ENCODE assay signal across 8 cellular contexts in the genomic region with DNA sequence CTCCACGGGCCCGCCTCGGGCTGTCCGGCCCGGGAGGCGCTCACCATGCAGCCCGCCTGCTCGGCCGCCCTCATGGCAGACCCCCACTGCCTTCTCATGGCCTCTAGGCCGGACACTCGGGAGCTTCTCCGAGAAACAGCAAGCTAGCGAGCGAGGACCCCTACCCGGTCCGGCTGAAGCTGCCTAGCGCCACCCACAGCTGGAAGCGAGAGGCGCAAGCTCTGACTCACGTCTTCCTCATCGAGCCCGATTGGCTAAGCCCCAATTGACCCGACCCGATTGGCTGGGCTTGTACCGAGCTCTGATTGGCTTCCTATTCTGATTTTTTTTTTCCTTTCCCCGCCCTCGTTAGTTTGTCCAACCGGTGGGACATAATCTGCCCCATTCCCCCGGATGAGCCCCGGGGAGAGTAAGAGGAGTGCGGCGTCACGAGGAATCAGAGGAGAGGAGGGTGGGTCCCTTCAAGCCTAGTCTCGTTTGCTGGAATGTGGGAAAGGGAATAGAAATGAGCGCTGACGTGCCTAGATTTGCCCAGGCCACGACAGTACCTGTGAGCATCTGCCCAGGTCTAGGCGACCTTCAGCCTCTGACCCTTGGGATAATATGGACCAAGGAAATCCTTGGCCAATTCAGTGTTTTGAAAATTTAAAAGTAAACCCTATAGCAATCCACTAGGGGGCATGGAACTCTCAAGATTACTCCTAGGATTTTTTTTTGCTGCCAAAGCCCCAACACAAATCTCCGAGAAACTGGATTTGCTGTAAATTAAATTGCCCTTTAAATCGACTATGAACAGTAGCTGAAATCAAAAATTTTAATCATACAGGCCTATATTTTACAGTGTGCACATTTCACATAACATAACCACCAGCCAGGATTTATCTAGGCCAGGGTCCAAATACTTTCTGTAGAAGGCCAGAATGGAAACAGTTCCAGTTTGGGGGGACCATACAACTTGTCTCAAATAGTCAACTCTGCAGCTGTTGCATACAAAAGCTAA. TPM values are rescaled to one million over a fixed set of nuclear protein-coding genes. Genes with fewer than 3 reads are reported as not detected.
DNase-seq lines count a peak whose midpoint lies in the region; ATAC-seq, FAIRE-seq and TF ChIP-seq lines count a peak whose summit lies in the region.

A gene with protein sequence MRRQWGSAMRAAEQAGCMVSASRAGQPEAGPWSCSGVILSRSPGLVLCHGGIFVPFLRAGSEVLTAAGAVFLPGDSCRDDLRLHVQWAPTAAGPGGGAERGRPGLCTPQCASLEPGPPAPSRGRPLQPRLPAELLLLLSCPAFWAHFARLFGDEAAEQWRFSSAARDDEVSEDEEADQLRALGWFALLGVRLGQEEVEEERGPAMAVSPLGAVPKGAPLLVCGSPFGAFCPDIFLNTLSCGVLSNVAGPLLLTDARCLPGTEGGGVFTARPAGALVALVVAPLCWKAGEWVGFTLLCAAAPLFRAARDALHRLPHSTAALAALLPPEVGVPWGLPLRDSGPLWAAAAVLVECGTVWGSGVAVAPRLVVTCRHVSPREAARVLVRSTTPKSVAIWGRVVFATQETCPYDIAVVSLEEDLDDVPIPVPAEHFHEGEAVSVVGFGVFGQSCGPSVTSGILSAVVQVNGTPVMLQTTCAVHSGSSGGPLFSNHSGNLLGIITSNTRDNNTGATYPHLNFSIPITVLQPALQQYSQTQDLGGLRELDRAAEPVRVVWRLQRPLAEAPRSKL (minus strand): TSS at position 212 of the 1,000 bp plus-strand sequence. CDS start 114 bp downstream, at position 98.

- peak; percentile 91 for ATAC-seq in HG03457 (IDR thresholded peaks at IDR 0.05; ENCODE audit: unreplicated experiment)
- ATAC-seq in activated CD4-positive, alpha-beta T cell treated with anti-CD3 and anti-CD28 coated beads for 36 hours = peak; percentile 92

- peak; percentile 76 for TF ChIP-seq CTCF in choroid plexus epithelial cell (conservative IDR thresholded peaks at IDR 0.05; ENCODE audit: low read depth, low read length)

- peaks cover 23% of the 10 kb centered on the region for H3K36me3 Mint-ChIP-seq in activated CD4-positive, alpha-beta T cell treated with anti-CD3 and anti-CD28 coated beads for 36 hours (ENCODE audit: low read depth)

- intact Hi-C loops in activated CD4-positive, alpha-beta T cell treated with anti-CD3 and anti-CD28 coated beads for 36 hours (cut with DNase I, micrococcal nuclease) = loop anchor here (1.0 to 10.0 kb wide), 11 partner anchors 15 to 671 kb away; partner anchors contain the start of genes PPA1 (in 2 of the 2), SAR1A (in 2 of the 2), EIF4EBP2 (in 1 of the 2) and LRRC20 (in 1 of the 2)

- H3K4me1 Mint-ChIP-seq in activated CD4-positive, alpha-beta T cell treated with anti-CD3 and anti-CD28 coated beads for 36 hours = peaks cover 32% of the 10 kb centered on the region

- peak within 1 kb of the TSS; percentile 98 for H3K4me2 ChIP-seq in BLaER1

- no peaks in the 10 kb centered on the region for H3K27me3 ChIP-seq in BLaER1

- peaks cover 17% of the 10 kb centered on the region; the same call in 1 of the 2 replicates for H4K20me1 ChIP-seq in BLaER1

- H3K36me3 ChIP-seq in BLaER1 = peaks cover 44% of the 10 kb centered on the region

- H3K27ac ChIP-seq in BLaER1 = peak within 1 kb of the TSS; percentile 90

- peak; percentile 97 for FAIRE-seq in GM19239 (lab: Jason Lieb, UNC)

- H3K9ac ChIP-seq in BLaER1 = peak within 1 kb of the TSS; percentile 89

- no peaks in the 10 kb centered on the region for H3K9me3 Mint-ChIP-seq in activated CD4-positive, alpha-beta T cell treated with anti-CD3 and anti-CD28 coated beads for 36 hours (ENCODE audit: low read depth)

- H3K4me3 ChIP-seq in BLaER1 = peak within 1 kb of the TSS; percentile 75
- H3K4me3 ChIP-seq in choroid plexus epithelial cell (ENCODE audit: low read depth, low read length) = peak within 1 kb of the TSS; percentile 64

- CTCF ChIA-PET in activated CD4-positive, alpha-beta T cell treated with anti-CD3 and anti-CD28 coated beads for 36 hours (lab: Charles Lee) = interaction anchor here (0.6 to 8.5 kb wide), 43 partner anchors 9 to 1696 kb away, joined by 3 to 74 read pairs (median 5); partner anchors contain the start of genes EIF4EBP2, PPA1 and SAR1A

- H3K27me3 Mint-ChIP-seq in activated CD4-positive, alpha-beta T cell treated with anti-CD3 and anti-CD28 coated beads for 36 hours = no peaks in the 10 kb centered on the region

- peaks cover 36% of the 10 kb centered on the region for H3K4me1 ChIP-seq in BLaER1

- DNase-seq in GM19239 (ENCODE audit: insufficient read length, low spot score) = peak; percentile 96
- DNase-seq in NCI-H524 (lab: John Stamatoyannopoulos, UW) = peak; percentile 92 to 94
- peak; percentile 97 for DNase-seq in activated CD4-positive, alpha-beta T cell treated with anti-CD3 and anti-CD28 coated beads for 36 hours
- peak; percentile 99 for DNase-seq in choroid plexus epithelial cell (ENCODE audit: low read depth)
- peak; percentile 98 for DNase-seq in kidney glomerular epithelial cell (lab: John Stamatoyannopoulos, UW)
- DNase-seq in stimulated activated CD4-positive, alpha-beta T cell treated with anti-CD3 and anti-CD28 coated beads, Interleukin-1b, Interleukin-23, amount 100 ng/mL, for 1 hour (ENCODE audit: low read depth in 2 of 2) = peak; percentile 75 to 77

- H3K27ac Mint-ChIP-seq in activated CD4-positive, alpha-beta T cell treated with anti-CD3 and anti-CD28 coated beads for 36 hours = peak within 1 kb of the TSS; percentile 93

- peak within 1 kb of the TSS; percentile 83 for H3K4me3 Mint-ChIP-seq in activated CD4-positive, alpha-beta T cell treated with anti-CD3 and anti-CD28 coated beads for 36 hours

- H3K9me3 ChIP-seq in BLaER1 = no peaks in the 10 kb centered on the region

- POLR2A ChIA-PET in activated CD4-positive, alpha-beta T cell treated with anti-CD3 and anti-CD28 coated beads for 36 hours (lab: Charles Lee) = interaction anchor here (0.6 to 2.3 kb wide), 18 partner anchors 9 to 1456 kb away, joined by 3 to 32 read pairs (median 4); partner anchors contain the start of genes EIF4EBP2, MACROH2A2 and SAR1A

RNA-seq across cellular contexts. Expression of the gene that starts here (rescaled TPM):
- total RNA-seq in activated CD4-positive, alpha-beta T cell treated with anti-CD3 and anti-CD28 coated beads for 36 hours = 10 to 100 TPM; 11.5 to 14.9 TPM

Comparison
In these comparisons a context has a peak if more than half of its experiments do, and no peak if none do; other contexts are left out.
1. Peak in every context shown above with its lines: DNase-seq, ATAC-seq, H3K4me3 ChIP-seq and H3K27ac ChIP-seq.